Comparison of ENCODE assay signal across 22 cellular contexts in the genomic region with DNA sequence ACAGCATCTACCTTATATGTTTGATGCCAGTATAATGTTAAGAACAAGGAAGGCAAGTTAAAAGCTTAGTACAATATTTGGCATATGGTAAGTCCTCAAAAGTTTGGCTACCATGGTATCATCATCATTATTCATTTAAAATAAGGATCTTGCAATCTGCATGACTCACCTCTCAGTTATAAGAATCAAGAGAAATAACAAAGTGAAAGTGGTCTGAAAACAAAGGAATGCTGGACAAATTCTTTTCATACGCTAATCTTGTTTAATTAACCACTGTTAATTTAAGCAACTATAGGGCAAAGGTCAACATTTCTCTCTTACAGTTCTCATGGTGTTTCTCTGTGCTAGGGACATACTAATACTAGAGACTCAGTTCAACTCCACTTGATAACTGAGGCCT. TPM values are rescaled to one million over a fixed set of nuclear protein-coding genes. Genes with fewer than 3 reads are reported as not detected.
DNase-seq lines count a peak whose midpoint lies in the region; ATAC-seq, FAIRE-seq and TF ChIP-seq lines count a peak whose summit lies in the region.
"Had no signal": no experiment of that assay in that cellular context is flagged by ENCODE, and none has a peak within 500 bp of the region (broad histone marks: within the 10 kb centered on the region; RNA-seq: fewer than 3 reads in every experiment).

No MANE protein-coding gene starts in this region.

- H3K4ac ChIP-seq in IMR-90 (ENCODE audit: low read depth, low read length), result no peak overlapping the region

- FAIRE-seq in keratinocyte (lab: Jason Lieb, UNC), result peak; percentile 23

- WGBS in IMR-90 (ENCODE audit: extremely low coverage in 2 of 2, insufficient read length in 1 of 2), 2 experiments, result no CpG with 5 or more reads among the region's 1 CpG
- 90 to 95% methylated on average over 1 of the region's 1 CpG for WGBS in lower leg skin, 2 donors

- H2BK15ac ChIP-seq in IMR-90 (ENCODE audit: low read depth, low read length), result no peak overlapping the region

- no peaks in the 10 kb centered on the region for H3K79me2 ChIP-seq in keratinocyte (ENCODE audit: control insufficient read depth, insufficient read depth, low read length)

- H2AK9ac ChIP-seq in IMR-90 (replicated peaks; ENCODE audit: low read depth, low read length, poor library complexity), result no peak overlapping the region

- H3K27ac ChIP-seq in IMR-90 (ENCODE audit: insufficient read depth, low read length), result no peak overlapping the region
- H3K27ac ChIP-seq in keratinocyte (ENCODE audit: control insufficient read depth, insufficient read depth, low read length), result no peak overlapping the region
- H3K27ac ChIP-seq: coronary artery, VCaP had no signal

- H3K9me1 ChIP-seq in IMR-90 (ENCODE audit: insufficient read depth, low read length), result peaks cover 12% of the 10 kb centered on the region; the same call in 1 of the 2 replicates
- peaks cover 3% of the 10 kb centered on the region for H3K9me1 ChIP-seq in keratinocyte (ENCODE audit: control insufficient read depth, extremely low read depth, insufficient read depth, low read length)

- ATAC-seq in IMR-90 (ENCODE audit: low read depth), result peak; percentile 62
- ATAC-seq in mucosa of descending colon, result no peak
- ATAC-seq: left lobe of liver had no signal

- no peak overlapping the region for H2BK5ac ChIP-seq in IMR-90 (ENCODE audit: low read depth, low read length, poor library complexity, severe bottlenecking)

- H2BK20ac ChIP-seq in IMR-90 (ENCODE audit: low read depth, low read length), result no peak overlapping the region

- TF ChIP-seq CTCF in IMR-90 (conservative IDR thresholded peaks at IDR 0.05; ENCODE audit: low read depth, low read length), result no peak
- no peak for TF ChIP-seq CTCF in cardiac fibroblast (IDR thresholded peaks at IDR 0.05; ENCODE audit: low read depth, low read length)
- no peak for TF ChIP-seq CTCF in keratinocyte (optimal IDR thresholded peaks at IDR 0.05 in 1 of 3, IDR thresholded peaks at IDR 0.05 in 1 of 3, conservative IDR thresholded peaks at IDR 0.05 in 1 of 3; ENCODE audit: extremely low read depth in 1 of 3, insufficient read depth in 2 of 3, low read length in 3 of 3)
- TF ChIP-seq CTCF in lower leg skin (IDR thresholded peaks at IDR 0.05), result no peak
- TF ChIP-seq CTCF in mucosa of descending colon (IDR thresholded peaks at IDR 0.05), result no peak

- CTCF ChIA-PET in IMR-90 (lab: Yijun Ruan, JAX), result no interaction called here

- H4K20me1 ChIP-seq in IMR-90 (ENCODE audit: insufficient read depth, low read length), result peaks cover 10% of the 10 kb centered on the region
- no peaks in the 10 kb centered on the region for H4K20me1 ChIP-seq in keratinocyte (ENCODE audit: control insufficient read depth, extremely low read depth, insufficient read depth, low read length)

- BruUV-seq in IMR-90 (replicated peaks; lab: Mats Ljungman, UMichigan), result no TSS peak

- dilution Hi-C loops in IMR-90 (cut with HindIII; ENCODE audit: low sequenced_read_pairs, unreplicated experiment), result no loop called here
- dilution Hi-C loops in keratinocyte (cut with MboI; ENCODE audit: extremely low pct_ligation_motif_present, low sequenced_read_pairs), result no loop called here

- H3K4me3 ChIP-seq in IMR-90 (ENCODE audit: insufficient read depth, low read depth, low read length), result no peak overlapping the region
- no peak overlapping the region for H3K4me3 ChIP-seq in cardiac fibroblast (replicated peaks in 1 of 2; ENCODE audit: low read depth in 2 of 2, low read length in 2 of 2)
- no peak overlapping the region for H3K4me3 ChIP-seq in keratinocyte (ENCODE audit: control insufficient read depth in 2 of 3, extremely low read depth in 1 of 3, insufficient read depth in 2 of 3, low read depth in 1 of 3, low read length in 3 of 3)
- H3K4me3 ChIP-seq in lower leg skin (ENCODE audit: low read depth, poor library complexity, severe bottlenecking), result no peak overlapping the region
- H3K4me3 ChIP-seq in mucosa of descending colon, result no peak overlapping the region
- H3K4me3 ChIP-seq: coronary artery, smooth muscle cell had no signal

- peak; percentile 70 for DNase-seq in AG08396 (ENCODE audit: low spot score)
- peak; percentile 75 for DNase-seq in IMR-90
- DNase-seq in cardiac fibroblast (ENCODE audit: low read depth in 2 of 2), result peak; percentile 52 to 75
- no peak for DNase-seq in keratinocyte (ENCODE audit: low read depth, low spot score)
- no peak for DNase-seq in NCI-H2171 treated with DMSO at 0.1 percent for 48 hours (lab: John Stamatoyannopoulos, UW)
- DNase-seq in lower leg skin (ENCODE audit: low spot score in 2 of 2), result no peak
- no peak for DNase-seq in mucosa of descending colon
- no peak for DNase-seq in central memory CD4-positive, alpha-beta T cell
- DNase-seq: activated CD4-positive, alpha-beta T cell treated with anti-CD3 and anti-CD28 coated beads, Interleukin-2, amount 50 U/mL, for 4 hours; activated naive CD4-positive, alpha-beta T cell treated with Interleukin-2 at 50 U/mL for 16 hours; aorta; DMS79; NCI-H1092; stimulated activated CD8-positive, alpha-beta memory T cell treated with anti-CD3 and anti-CD28 coated beads, Interleukin-4, amount 100 ng/mL, for 48 hours; substantia nigra had no signal

- H2AK5ac ChIP-seq in IMR-90 (ENCODE audit: low read depth, low read length), result no peak overlapping the region

- no peak overlapping the region for H4K5ac ChIP-seq in IMR-90 (ENCODE audit: low read depth, low read length)

- H3K14ac ChIP-seq in IMR-90 (replicated peaks; ENCODE audit: low read depth, low read length), result no peak overlapping the region

- H3K79me1 ChIP-seq in IMR-90 (ENCODE audit: low read depth in 1 of 2, low read length in 2 of 2), result peaks cover 38 to 41% of the 10 kb centered on the region in 2 experiments

- H2BK120ac ChIP-seq in IMR-90 (ENCODE audit: low read depth, low read length), result no peak overlapping the region

- H3K4me1 ChIP-seq in IMR-90 (ENCODE audit: control insufficient read depth, insufficient read depth, low read length) (peaks cover 3% of the 10 kb centered on the region), keratinocyte (ENCODE audit: control insufficient read depth, extremely low read depth, insufficient read depth, low read length) (peaks cover 6% of the 10 kb centered on the region), mucosa of descending colon (ENCODE audit: low read depth) (no peaks in the 10 kb centered on the region)

- H3K23ac ChIP-seq in IMR-90 (ENCODE audit: low read depth, low read length), result no peak overlapping the region

- in situ Hi-C loops in IMR-90 (cut with MboI; ENCODE audit: low sequenced_read_pairs), result no loop called here

- no peak overlapping the region for H4K91ac ChIP-seq in IMR-90 (ENCODE audit: insufficient read depth, low read depth, low read length)

- intact Hi-C loops in IMR-90 (cut with micrococcal nuclease), result no loop called here
- intact Hi-C loops in lower leg skin (cut with DNase I; ENCODE audit: low total_unique reads), result no loop called here
- intact Hi-C loops in mucosa of descending colon (cut with DNase I, micrococcal nuclease), result no loop called here

- no peak overlapping the region for H4K8ac ChIP-seq in IMR-90 (ENCODE audit: low read depth in 2 of 2, low read length in 2 of 2)

- H3K9me3 ChIP-seq in IMR-90 (ENCODE audit: control insufficient read depth, insufficient read depth, low read length) (no peaks in the 10 kb centered on the region), keratinocyte (ENCODE audit: control insufficient read depth, low read depth, low read length) (no peaks in the 10 kb centered on the region), mucosa of descending colon (no peaks in the 10 kb centered on the region)

- TF ChIP-seq POLR2A in IMR-90 (IDR thresholded peaks at IDR 0.05; ENCODE audit: low read depth, low read length) (no peak), lower leg skin (IDR thresholded peaks at IDR 0.05) (no peak)

- H3K9ac ChIP-seq in IMR-90 (ENCODE audit: low read depth, low read length) (no peak overlapping the region), keratinocyte (ENCODE audit: control insufficient read depth, extremely low read depth, insufficient read depth, low read length) (no peak overlapping the region)

- H3K18ac ChIP-seq in IMR-90 (ENCODE audit: low read depth, low read length), result no peak overlapping the region

- no peak overlapping the region for H3K56ac ChIP-seq in IMR-90 (ENCODE audit: extremely low read depth, insufficient read depth, low read length)

- TF ChIP-seq RAD21 in IMR-90 (IDR thresholded peaks at IDR 0.05; ENCODE audit: low read length), result no peak

- no peaks in the 10 kb centered on the region for H3K27me3 ChIP-seq in IMR-90 (ENCODE audit: control insufficient read depth, insufficient read depth, low read length)
- H3K27me3 ChIP-seq in keratinocyte (ENCODE audit: control insufficient read depth, extremely low read depth, insufficient read depth, low read length), result no peaks in the 10 kb centered on the region

- POLR2A ChIA-PET in IMR-90 (lab: Charles Lee; ENCODE audit: unreplicated experiment), result no interaction called here

- H2AFZ ChIP-seq in IMR-90 (replicated peaks; ENCODE audit: low read length, poor library complexity), result no peak overlapping the region
- no peak overlapping the region for H2AFZ ChIP-seq in keratinocyte (ENCODE audit: control insufficient read depth, low read length)

- H3K4me2 ChIP-seq in IMR-90 (ENCODE audit: low read depth, low read length) (peak overlapping the region; percentile 68; the same call in 1 of the 2 replicates), keratinocyte (ENCODE audit: control insufficient read depth, extremely low read depth, insufficient read depth, low read depth, low read length) (no peak overlapping the region)
- H3K4me2 ChIP-seq: smooth muscle cell had no signal

- H3K36me3 ChIP-seq in IMR-90 (ENCODE audit: control insufficient read depth, insufficient read depth, low read length) (peaks cover 72% of the 10 kb centered on the region), keratinocyte (ENCODE audit: control insufficient read depth in 2 of 2, extremely low read depth in 1 of 2, insufficient read depth in 2 of 2, low read length in 2 of 2) (peaks cover 33 to 44% of the 10 kb centered on the region in 2 experiments), mucosa of descending colon (ENCODE audit: low read depth) (no peaks in the 10 kb centered on the region)

RNA-seq across cellular contexts. Expression of a gene that starts 13.0 kb away (rescaled TPM):
- not detected in 2 replicates for total RNA-seq in IMR-90 (2012; rRNA removed)
- polyA plus RNA-seq in IMR-90 (2012; rRNA removed), result not detected in 2 replicates
- not detected in 2 replicates for polyA plus RNA-seq in IMR-90 (2012; cell fraction: cytosol; rRNA removed)
- polyA plus RNA-seq in IMR-90 (2012; cell fraction: nucleus; rRNA removed; ENCODE audit: low replicate concordance), result not detected in 2 replicates
- polyA plus RNA-seq in keratinocyte, result 0.06 TPM in 1 of 3 replicates, not detected in the others
- not detected for polyA plus RNA-seq in keratinocyte (2011; ENCODE audit: low read depth)
- not detected in 2 replicates for polyA plus RNA-seq in keratinocyte (2011; cell fraction: cytosol; rRNA removed)
- not detected in 2 replicates for polyA plus RNA-seq in keratinocyte (2011; cell fraction: nucleus; rRNA removed)
- not detected in 2 replicates for polyA plus RNA-seq in keratinocyte (2012; ENCODE audit: low replicate concordance)
- polyA minus RNA-seq in keratinocyte, result 0.07 TPM in 1 of 3 replicates, not detected in the others
- polyA minus RNA-seq in keratinocyte (2011; cell fraction: cytosol; rRNA and poly(A)+ RNA removed), result not detected
- 0.16 TPM in 1 of 2 replicates, not detected in the other for polyA minus RNA-seq in keratinocyte (2011; cell fraction: nucleus; rRNA and poly(A)+ RNA removed)
- 1 to 10 TPM in 1 of 4 donors, under 1 TPM in 3; 0.12 to 1.2 (median 0.18) TPM for total RNA-seq in lower leg skin
- under 1 TPM in 1 of 3 donors, not detected in 2; 0.09 TPM for total RNA-seq in mucosa of descending colon
- total RNA-seq: left lobe of liver; T-helper 1 cell treated with Interleukin-12 subunit alpha and Interleukin-12 subunit beta and Interleukin-4 antibody, amounts not matched to agents 30 ng/mL and 1 ng/mL, for 36 hours had no signal
- polyA plus RNA-seq: aorta, IgD-negative memory B cell, neural cell had no signal

RNA-seq across cellular contexts. Expression of a gene that starts 13.8 kb away (rescaled TPM):
- total RNA-seq in IMR-90 (2012; rRNA removed), result 85.3 and 108 TPM in 2 replicates
- 210 and 236 TPM in 2 replicates for polyA plus RNA-seq in IMR-90 (2012; rRNA removed)
- polyA plus RNA-seq in IMR-90 (2012; cell fraction: cytosol; rRNA removed), result 179 and 195 TPM in 2 replicates
- polyA plus RNA-seq in IMR-90 (2012; cell fraction: nucleus; rRNA removed; ENCODE audit: low replicate concordance), result 280 and 570 TPM in 2 replicates
- 24.4 to 34.1 TPM (median 34.0 TPM) in 3 replicates for polyA plus RNA-seq in keratinocyte
- 5.4 TPM for polyA plus RNA-seq in keratinocyte (2011; ENCODE audit: low read depth)
- polyA plus RNA-seq in keratinocyte (2011; cell fraction: cytosol; rRNA removed), result 11.8 and 17.2 TPM in 2 replicates
- polyA plus RNA-seq in keratinocyte (2011; cell fraction: nucleus; rRNA removed), result 72.1 and 80.9 TPM in 2 replicates
- polyA plus RNA-seq in keratinocyte (2012; ENCODE audit: low replicate concordance), result 8.7 and 25.3 TPM in 2 replicates
- polyA minus RNA-seq in keratinocyte, result 36.5 to 45.8 TPM (median 36.6 TPM) in 3 replicates
- 48.2 TPM for polyA minus RNA-seq in keratinocyte (2011; cell fraction: cytosol; rRNA and poly(A)+ RNA removed)
- polyA minus RNA-seq in keratinocyte (2011; cell fraction: nucleus; rRNA and poly(A)+ RNA removed), result 53.0 and 59.9 TPM in 2 replicates
- 10 to 100 TPM in 3 of 4 donors, 1 to 10 TPM in 1; 9.4 to 26.8 (median 13.5) TPM for total RNA-seq in lower leg skin
- total RNA-seq in mucosa of descending colon, result 10 to 100 TPM in 2 of 3 donors, 1 to 10 TPM in 1; 8.0 to 20.0 (median 14.5) TPM

RNA-seq across cellular contexts. Expression of a gene that starts 14.0 kb away (rescaled TPM):
- total RNA-seq in IMR-90 (2012; rRNA removed), result 2.0 and 3.9 TPM in 2 replicates
- 4.7 and 6.0 TPM in 2 replicates for polyA plus RNA-seq in IMR-90 (2012; rRNA removed)
- polyA plus RNA-seq in IMR-90 (2012; cell fraction: cytosol; rRNA removed), result 0.88 and 2.3 TPM in 2 replicates
- polyA plus RNA-seq in IMR-90 (2012; cell fraction: nucleus; rRNA removed; ENCODE audit: low replicate concordance), result 0.64 and 7.0 TPM in 2 replicates
- polyA plus RNA-seq in keratinocyte, result 6.1 to 9.8 TPM (median 9.6 TPM) in 3 replicates
- 1.3 TPM for polyA plus RNA-seq in keratinocyte (2011; ENCODE audit: low read depth)
- 6.9 and 13.6 TPM in 2 replicates for polyA plus RNA-seq in keratinocyte (2011; cell fraction: cytosol; rRNA removed)
- polyA plus RNA-seq in keratinocyte (2011; cell fraction: nucleus; rRNA removed), result 4.9 and 6.0 TPM in 2 replicates
- 2.0 and 3.2 TPM in 2 replicates for polyA plus RNA-seq in keratinocyte (2012; ENCODE audit: low replicate concordance)
- polyA minus RNA-seq in keratinocyte, result 0.33 to 4.0 TPM (median 2.7 TPM) in 3 replicates
- 1.2 TPM for polyA minus RNA-seq in keratinocyte (2011; cell fraction: cytosol; rRNA and poly(A)+ RNA removed)
- 0.95 and 1.3 TPM in 2 replicates for polyA minus RNA-seq in keratinocyte (2011; cell fraction: nucleus; rRNA and poly(A)+ RNA removed)
- 1 to 10 TPM; 2.5 to 6.7 (median 3.6) TPM for total RNA-seq in lower leg skin
- total RNA-seq in mucosa of descending colon, result 1 to 10 TPM; 4.4 to 9.8 (median 7.1) TPM

RNA-seq across cellular contexts. Expression of a gene that starts 31.7 kb away (rescaled TPM):
- total RNA-seq in IMR-90 (2012; rRNA removed) (not detected in 2 replicates), lower leg skin (under 1 TPM in 3 of 4 donors, not detected in 1; 0.08 to 0.22 (median 0.13) TPM), mucosa of descending colon (not detected)
- polyA plus RNA-seq in IMR-90 (2012; rRNA removed) (0.14 TPM in 1 of 2 replicates, not detected in the other), keratinocyte (0.12 TPM in 1 of 3 replicates, not detected in the others)
- not detected in 2 replicates for polyA plus RNA-seq in IMR-90 (2012; cell fraction: cytosol; rRNA removed)
- polyA plus RNA-seq in IMR-90 (2012; cell fraction: nucleus; rRNA removed; ENCODE audit: low replicate concordance), result 0.02 and 0.06 TPM in 2 replicates
- 0.07 TPM for polyA plus RNA-seq in keratinocyte (2011; ENCODE audit: low read depth)
- 0.02 TPM in 1 of 2 replicates, not detected in the other for polyA plus RNA-seq in keratinocyte (2011; cell fraction: cytosol; rRNA removed)
- polyA plus RNA-seq in keratinocyte (2011; cell fraction: nucleus; rRNA removed), result 0.12 and 0.18 TPM in 2 replicates
- 0.23 TPM in 1 of 2 replicates, not detected in the other for polyA plus RNA-seq in keratinocyte (2012; ENCODE audit: low replicate concordance)
- polyA minus RNA-seq in keratinocyte, result not detected in 3 replicates
- not detected for polyA minus RNA-seq in keratinocyte (2011; cell fraction: cytosol; rRNA and poly(A)+ RNA removed)
- polyA minus RNA-seq in keratinocyte (2011; cell fraction: nucleus; rRNA and poly(A)+ RNA removed), result not detected in 2 replicates
- polyA plus RNA-seq: aorta, IgD-negative memory B cell had no signal

Comparison
In these comparisons a context has a peak if more than half of its experiments do, and no peak if none do; other contexts are left out.
1. DNase-seq: peak in AG08396 (single experiment), IMR-90 (single experiment) and cardiac fibroblast (2 of 2); none in keratinocyte (single experiment), NCI-H2171 treated with DMSO at 0.1 percent for 48 hours (single experiment), lower leg skin (0 of 2), mucosa of descending colon (0 of 3) and central memory CD4-positive, alpha-beta T cell (single experiment).